In the genomic region with DNA sequence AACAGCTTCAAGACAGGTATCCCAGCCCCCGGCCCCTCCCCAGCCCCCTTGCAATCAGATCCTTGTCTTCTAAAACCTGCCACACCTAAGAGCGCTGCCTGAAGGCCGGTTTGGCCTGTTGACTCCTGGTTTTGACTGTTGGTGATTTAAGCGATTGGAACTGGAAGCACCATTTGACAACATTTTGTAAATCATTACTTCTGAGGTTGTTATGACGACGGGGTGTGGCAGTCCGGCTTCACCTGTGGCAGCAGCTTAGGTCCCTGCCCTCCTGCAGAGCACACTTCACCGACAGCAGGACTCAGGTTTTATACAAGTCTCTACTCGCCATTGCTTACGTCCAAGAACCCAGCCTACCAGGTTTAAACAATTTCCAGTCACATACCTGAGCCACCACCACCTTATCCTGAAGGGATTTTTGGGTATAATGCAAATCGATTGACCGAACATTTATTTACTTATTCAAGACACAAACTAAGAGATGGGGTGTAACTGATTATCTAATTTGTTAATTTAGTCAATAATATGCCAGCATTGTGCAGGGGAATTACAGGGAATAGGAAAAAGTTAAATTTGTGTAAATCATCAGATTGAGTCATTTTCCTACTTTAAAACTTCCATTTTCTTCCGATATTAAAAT, we compare ENCODE assay signal across 8 cellular contexts. TPM values are rescaled to one million over a fixed set of nuclear protein-coding genes. Genes with fewer than 3 reads are reported as not detected.
DNase-seq lines count a peak whose midpoint lies in the region; ATAC-seq and TF ChIP-seq lines count a peak whose summit lies in the region.

No MANE protein-coding gene starts in this region.

- DNase-seq in SK-N-SH (peak; percentile 19), stomach (peak; percentile 47), T1000 (lab: John Stamatoyannopoulos, UW) (no peak)
- DNase-seq in stimulated activated CD4-positive, alpha-beta T cell treated with anti-CD3 and anti-CD28 coated beads, Interleukin-2, amount 100 ng/mL, for 24 hours, result no peak

- TF ChIP-seq CTCF in SK-N-SH (IDR thresholded peaks at IDR 0.05) (no peak), VCaP (conservative IDR thresholded peaks at IDR 0.05) (no peak), stomach (IDR thresholded peaks at IDR 0.05) (no peak)

- peak overlapping the region; percentile 76 to 87; a peak in 3 of 4 replicates for H3K4me3 ChIP-seq in SK-N-SH (ENCODE audit: low read depth in 2 of 2, low read length in 1 of 2)
- peak overlapping the region; percentile 78 for H3K4me3 ChIP-seq in iPS-11a (ENCODE audit: low read depth, low read length)
- peak overlapping the region; percentile 62 to 70 (median 67) for H3K4me3 ChIP-seq in stomach

- no peaks in the 10 kb centered on the region for H3K9me2 ChIP-seq in SK-N-SH

- POLR2A ChIA-PET in SK-N-SH (lab: Yijun Ruan, JAX), result no interaction called here

- intact Hi-C loops in stomach (cut with DNase I; ENCODE audit: low total_unique reads), result loop anchor here (10.0 kb wide), 1 partner anchor 91 kb away; no protein-coding TSS in a partner anchor

- H3K36me3 ChIP-seq in SK-N-SH (replicated peaks in 1 of 2; ENCODE audit: control insufficient read depth in 1 of 2, insufficient read depth in 2 of 2, low read length in 1 of 2) (peaks cover 0 to 10% of the 10 kb centered on the region in 2 experiments), stomach (peaks cover 0 to 2% (median under 1%) of the 10 kb centered on the region in 4 donors)

- 71% methylated on average over 11 of the region's 13 CpGs for WGBS in SK-N-SH (ENCODE audit: low lambda C conversion rate)
- 34 to 59% (median 39%) methylated on average over 13 of the region's 13 CpGs for WGBS in stomach, 5 donors

- peak overlapping the region; percentile 67 for H2AFZ ChIP-seq in SK-N-SH (ENCODE audit: low read depth)

- H3K27ac ChIP-seq in SK-N-SH (ENCODE audit: low read depth in 2 of 2, low read length in 1 of 2) (0 out of 4 replicates have a peak overlapping the region, but pooled peaks of 1 of the 2 experiments have one; percentile 94), VCaP (peak overlapping the region; percentile 88), stomach (peak overlapping the region; percentile 37 to 98 (median 96))

- H3K9me3 ChIP-seq in SK-N-SH, result no peaks in the 10 kb centered on the region
- H3K9me3 ChIP-seq in stomach, result no peaks in the 10 kb centered on the region

- H3F3A ChIP-seq in SK-N-SH (replicated peaks; ENCODE audit: insufficient read depth), result peaks cover 3% of the 10 kb centered on the region

- peaks cover 40% of the 10 kb centered on the region for H3K79me2 ChIP-seq in SK-N-SH (ENCODE audit: insufficient read depth)

- H3K4me1 ChIP-seq in SK-N-SH (ENCODE audit: control insufficient read depth in 1 of 2, insufficient read depth in 2 of 2, low read depth in 1 of 2, low read length in 1 of 2) (peaks cover 14 to 17% of the 10 kb centered on the region in 2 experiments; a peak in 3 of 4 replicates), stomach (peaks cover 24 to 48% (median 33%) of the 10 kb centered on the region in 4 donors)

- TF ChIP-seq EP300 in SK-N-SH (IDR thresholded peaks at IDR 0.05; ENCODE audit: borderline replicate concordance in 1 of 2, low read depth in 1 of 2, low read length in 1 of 2) (no peak), stomach (IDR thresholded peaks at IDR 0.05) (no peak)

- CTCF ChIA-PET in SK-N-SH (lab: Yijun Ruan, JAX), result no interaction called here

- no peak for ATAC-seq in SK-N-SH treated with all-trans-retinoic acid at 6 μM for 48 hours
- ATAC-seq in GM21576 (IDR thresholded peaks at IDR 0.05; ENCODE audit: unreplicated experiment), result no peak

- H3K9ac ChIP-seq in SK-N-SH, result peak overlapping the region; percentile 98; the same call in 1 of the 2 replicates

- no peak for TF ChIP-seq POLR2A in stomach (IDR thresholded peaks at IDR 0.05)

- peaks cover 26% of the 10 kb centered on the region for H4K20me1 ChIP-seq in SK-N-SH (ENCODE audit: insufficient read depth)

- no peak for TF ChIP-seq RAD21 in SK-N-SH (IDR thresholded peaks at IDR 0.05; ENCODE audit: low read length)

- no peaks in the 10 kb centered on the region; the same call in 1 of the 2 replicates for H3K27me3 ChIP-seq in SK-N-SH (ENCODE audit: insufficient read depth)
- no peaks in the 10 kb centered on the region for H3K27me3 ChIP-seq in stomach

- peak overlapping the region; percentile 1; the same call in 1 of the 2 replicates for H3K4me2 ChIP-seq in SK-N-SH

TF ChIP-seq in SK-N-SH, 30 proteins besides CTCF, POLR2A, EP300 and RAD21 (continues in another document):
- TF ChIP-seq NFIC (IDR thresholded peaks at IDR 0.05; ENCODE audit: borderline replicate concordance) (no peak), FOSL2 (IDR thresholded peaks at IDR 0.05; ENCODE audit: borderline replicate concordance, low read depth) (no peak), TEAD4 (IDR thresholded peaks at IDR 0.05; ENCODE audit: borderline replicate concordance, insufficient read depth) (no peak), NRF1 (IDR thresholded peaks at IDR 0.05; ENCODE audit: low read depth, low read length) (no peak), SIN3A (IDR thresholded peaks at IDR 0.05; ENCODE audit: borderline replicate concordance, low read depth, low read length) (no peak), SMC3 (IDR thresholded peaks at IDR 0.05; ENCODE audit: low read depth, low read length) (no peak), ELF1 (IDR thresholded peaks at IDR 0.05) (no peak)
- TF ChIP-seq, protein P1, sequence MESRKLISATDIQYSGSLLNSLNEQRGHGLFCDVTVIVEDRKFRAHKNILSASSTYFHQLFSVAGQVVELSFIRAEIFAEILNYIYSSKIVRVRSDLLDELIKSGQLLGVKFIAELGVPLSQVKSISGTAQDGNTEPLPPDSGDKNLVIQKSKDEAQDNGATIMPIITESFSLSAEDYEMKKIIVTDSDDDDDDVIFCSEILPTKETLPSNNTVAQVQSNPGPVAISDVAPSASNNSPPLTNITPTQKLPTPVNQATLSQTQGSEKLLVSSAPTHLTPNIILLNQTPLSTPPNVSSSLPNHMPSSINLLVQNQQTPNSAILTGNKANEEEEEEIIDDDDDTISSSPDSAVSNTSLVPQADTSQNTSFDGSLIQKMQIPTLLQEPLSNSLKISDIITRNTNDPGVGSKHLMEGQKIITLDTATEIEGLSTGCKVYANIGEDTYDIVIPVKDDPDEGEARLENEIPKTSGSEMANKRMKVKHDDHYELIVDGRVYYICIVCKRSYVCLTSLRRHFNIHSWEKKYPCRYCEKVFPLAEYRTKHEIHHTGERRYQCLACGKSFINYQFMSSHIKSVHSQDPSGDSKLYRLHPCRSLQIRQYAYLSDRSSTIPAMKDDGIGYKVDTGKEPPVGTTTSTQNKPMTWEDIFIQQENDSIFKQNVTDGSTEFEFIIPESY (IDR thresholded peaks at IDR 0.05; ENCODE audit: borderline replicate concordance, low read depth), result no peak

TF ChIP-seq in SK-N-SH treated with all-trans-retinoic acid at 6 μM for 48 hours, 23 proteins besides CTCF, POLR2A, EP300 and RAD21 (continues in another document):
- TF ChIP-seq, protein P2, sequence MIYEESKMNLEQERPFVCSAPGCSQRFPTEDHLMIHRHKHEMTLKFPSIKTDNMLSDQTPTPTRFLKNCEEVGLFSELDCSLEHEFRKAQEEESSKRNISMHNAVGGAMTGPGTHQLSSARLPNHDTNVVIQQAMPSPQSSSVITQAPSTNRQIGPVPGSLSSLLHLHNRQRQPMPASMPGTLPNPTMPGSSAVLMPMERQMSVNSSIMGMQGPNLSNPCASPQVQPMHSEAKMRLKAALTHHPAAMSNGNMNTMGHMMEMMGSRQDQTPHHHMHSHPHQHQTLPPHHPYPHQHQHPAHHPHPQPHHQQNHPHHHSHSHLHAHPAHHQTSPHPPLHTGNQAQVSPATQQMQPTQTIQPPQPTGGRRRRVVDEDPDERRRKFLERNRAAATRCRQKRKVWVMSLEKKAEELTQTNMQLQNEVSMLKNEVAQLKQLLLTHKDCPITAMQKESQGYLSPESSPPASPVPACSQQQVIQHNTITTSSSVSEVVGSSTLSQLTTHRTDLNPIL (CRISPR knock-in tag; IDR thresholded peaks at IDR 0.05; ENCODE audit: low read depth), result no peak
- TF ChIP-seq ZNF8 (CRISPR knock-in tag; IDR thresholded peaks at IDR 0.05), result no peak
- TF ChIP-seq, protein P3, sequence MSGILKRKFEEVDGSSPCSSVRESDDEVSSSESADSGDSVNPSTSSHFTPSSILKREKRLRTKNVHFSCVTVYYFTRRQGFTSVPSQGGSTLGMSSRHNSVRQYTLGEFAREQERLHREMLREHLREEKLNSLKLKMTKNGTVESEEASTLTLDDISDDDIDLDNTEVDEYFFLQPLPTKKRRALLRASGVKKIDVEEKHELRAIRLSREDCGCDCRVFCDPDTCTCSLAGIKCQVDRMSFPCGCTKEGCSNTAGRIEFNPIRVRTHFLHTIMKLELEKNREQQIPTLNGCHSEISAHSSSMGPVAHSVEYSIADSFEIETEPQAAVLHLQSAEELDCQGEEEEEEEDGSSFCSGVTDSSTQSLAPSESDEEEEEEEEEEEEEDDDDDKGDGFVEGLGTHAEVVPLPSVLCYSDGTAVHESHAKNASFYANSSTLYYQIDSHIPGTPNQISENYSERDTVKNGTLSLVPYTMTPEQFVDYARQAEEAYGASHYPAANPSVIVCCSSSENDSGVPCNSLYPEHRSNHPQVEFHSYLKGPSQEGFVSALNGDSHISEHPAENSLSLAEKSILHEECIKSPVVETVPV (CRISPR knock-in tag; IDR thresholded peaks at IDR 0.05), result no peak
- no peak for TF ChIP-seq CSDC2 (CRISPR knock-in tag; IDR thresholded peaks at IDR 0.05)

RNA-seq across cellular contexts. Expression of a gene that starts 0.7 kb away (rescaled TPM):
- polyA plus RNA-seq in SK-N-SH (2012; rRNA removed), result 122 and 130 TPM in 2 replicates
- 128 and 130 TPM in 2 replicates for polyA plus RNA-seq in SK-N-SH (2012; cell fraction: cytosol; rRNA removed)
- polyA plus RNA-seq in SK-N-SH (2012; cell fraction: nucleus; rRNA removed), result 56.8 and 62.7 TPM in 2 replicates
- 10 to 100 TPM in 2 of 5 donors, 1 to 10 TPM in 2, not detected in 1; 1.7 to 33.8 (median 14.1) TPM for total RNA-seq in stomach
- polyA plus RNA-seq in stomach, result 10 to 100 TPM; 68.7 to 91.3 (median 84.9) TPM

RNA-seq across cellular contexts. Expression of a gene that starts 33.2 kb away (rescaled TPM):
- 0.10 and 0.25 TPM in 2 replicates for polyA plus RNA-seq in SK-N-SH (2012; rRNA removed)
- polyA plus RNA-seq in SK-N-SH (2012; cell fraction: cytosol; rRNA removed), result 0.09 and 0.17 TPM in 2 replicates
- 0.18 and 0.26 TPM in 2 replicates for polyA plus RNA-seq in SK-N-SH (2012; cell fraction: nucleus; rRNA removed)
- total RNA-seq in stomach, result 1,000 to 10,000 TPM in 2 of 5 donors, 100 to 1,000 TPM in 3; 444 to 2,977 (median 978) TPM
- polyA plus RNA-seq in stomach, result 1,000 to 10,000 TPM in 1 of 3 donors, 100 to 1,000 TPM in 2; 143 to 1,485 (median 206) TPM

RNA-seq across cellular contexts. Expression of a gene that starts 58.7 kb away (rescaled TPM):
- polyA plus RNA-seq in SK-N-SH (2012; rRNA removed) (1.6 TPM in 2 replicates), stomach (1 to 10 TPM; 1.7 to 2.2 (median 1.8) TPM)
- 1.5 and 1.6 TPM in 2 replicates for polyA plus RNA-seq in SK-N-SH (2012; cell fraction: cytosol; rRNA removed)
- 7.2 and 8.0 TPM in 2 replicates for polyA plus RNA-seq in SK-N-SH (2012; cell fraction: nucleus; rRNA removed)
- 10 to 100 TPM; 14.7 to 31.5 (median 17.8) TPM for total RNA-seq in stomach

Comparison
In these comparisons a context has a peak if more than half of its experiments do, and no peak if none do; other contexts are left out.
1. DNase-seq: peak in SK-N-SH (single experiment) and stomach (single experiment); none in stimulated activated CD4-positive, alpha-beta T cell treated with anti-CD3 and anti-CD28 coated beads, Interleukin-2, amount 100 ng/mL, for 24 hours (0 of 2) and T1000 (single experiment).
2. RNA of a gene that starts 33.2 kb away (polyA plus RNA-seq): 143 to 1,485 TPM in stomach; 0.09 to 0.26 TPM in SK-N-SH; every median in the first group is over 100 times any median in the second.
3. Peak in every context shown above with its lines, with median percentiles within 50 percentile points of each other: H3K4me3 ChIP-seq.